Comparison of ENCODE assay signal across 17 cellular contexts in genomic region chr14:50364792-50365191, GRCh38. TPM values are rescaled to one million over a fixed set of nuclear protein-coding genes. Genes with fewer than 3 reads are reported as not detected.
DNase-seq lines count a peak whose midpoint lies in the region; ATAC-seq and TF ChIP-seq lines count a peak whose summit lies in the region.
"Had no signal": no experiment of that assay in that cellular context is flagged by ENCODE, and none has a peak within 500 bp of the region (broad histone marks: within the 10 kb centered on the region; RNA-seq: fewer than 3 reads in every experiment).

No MANE protein-coding gene starts in this region.

- WGBS in transverse colon (ENCODE audit: low coverage in 1 of 2), 2 donors = 36 to 46% methylated on average over 1 of the region's 1 CpG

- no peak for TF ChIP-seq POLR2A in transverse colon (IDR thresholded peaks at IDR 0.05)

- intact Hi-C loops in transverse colon (cut with DNase I; ENCODE audit: low total_unique reads) = no loop called here

- TF ChIP-seq EP300 in transverse colon (IDR thresholded peaks at IDR 0.05; ENCODE audit: low read depth) = no peak

- in situ Hi-C loops in transverse colon (cut with MboI; ENCODE audit: low pct_ligation_motif_present in 1 of 4, low pct_unique_long_range_greater_than_20kb in 1 of 4, low sequenced_read_pairs in 3 of 4) = no loop called here

- no peaks in the 10 kb centered on the region for H3K36me3 ChIP-seq in transverse colon
- H3K36me3 ChIP-seq: HAP-1, MG63, tibial artery had no signal

- peaks cover 3 to 35% (median 29%) of the 10 kb centered on the region in 4 donors for H3K4me1 ChIP-seq in transverse colon
- H3K4me1 ChIP-seq: HAP-1, parathyroid adenoma had no signal

- ATAC-seq in GM19463 (IDR thresholded peaks at IDR 0.05; ENCODE audit: unreplicated experiment) = no peak
- ATAC-seq: left ventricle myocardium superior had no signal

- TF ChIP-seq CTCF in transverse colon (IDR thresholded peaks at IDR 0.05) = peak in 4 of 5 experiments; percentile 19 to 60 (median 42)
- no peak for TF ChIP-seq CTCF in GM20000 (IDR thresholded peaks at IDR 0.05; ENCODE audit: extremely low read depth, missing control alignments)

- DNase-seq in HT-29 (ENCODE audit: low spot score) (peak; percentile 53), SW480 (ENCODE audit: low spot score) (peak; percentile 65), kidney tubule cell (ENCODE audit: low spot score) (peak; percentile 80), transverse colon (peak; percentile 41), GM20000 (ENCODE audit: low spot score) (no peak), caudate nucleus (lab: John Stamatoyannopoulos, UW) (no peak)
- DNase-seq: activated CD4-positive, CD25-positive, alpha-beta regulatory T cell; C1 segment of cervical spinal cord; foreskin fibroblast; left ventricle myocardium superior; NCI-H1694; SHP77 treated with DMSO at 0.1 percent for 48 hours; tibial artery had no signal

- no peaks in the 10 kb centered on the region for H3K27me3 ChIP-seq in transverse colon
- H3K27me3 ChIP-seq: MG63, tibial artery had no signal

- no peak overlapping the region for H3K4me3 ChIP-seq in transverse colon
- H3K4me3 ChIP-seq: HAP-1, MG63, tibial artery had no signal

- no peaks in the 10 kb centered on the region for H3K9me3 ChIP-seq in transverse colon
- H3K9me3 ChIP-seq: HAP-1, tibial artery had no signal

- H3K27ac ChIP-seq in transverse colon (peak overlapping the region; percentile 58 to 75 (median 68)), caudate nucleus (ENCODE audit: low read depth, low read length) (no peak overlapping the region)
- H3K27ac ChIP-seq: parathyroid adenoma had no signal

RNA-seq across cellular contexts. Expression of gene CDKL1, which starts 31.9 kb away (rescaled TPM):
- total RNA-seq in HT-29 (2014; rRNA removed; shearing (Covaris generic)) = 5.5 and 12.9 TPM in 2 replicates
- total RNA-seq in transverse colon = 10 to 100 TPM; 15.3 to 36.8 (median 28.2) TPM

RNA-seq across cellular contexts. Expression of gene DMAC2L, which starts 52.7 kb away (rescaled TPM):
- total RNA-seq in HT-29 (2014; rRNA removed; shearing (Covaris generic)) = 4.1 and 6.1 TPM in 2 replicates
- 10 to 100 TPM in 2 of 4 donors, 1 to 10 TPM in 2; 3.0 to 18.9 (median 9.2) TPM for total RNA-seq in transverse colon

RNA-seq across cellular contexts. Expression of gene L2HGDH, which starts 52.8 kb away (rescaled TPM):
- 13.2 and 17.1 TPM in 2 replicates for total RNA-seq in HT-29 (2014; rRNA removed; shearing (Covaris generic))
- total RNA-seq in transverse colon = 10 to 100 TPM in 1 of 4 donors, 1 to 10 TPM in 2, under 1 TPM in 1; 0.80 to 73.3 (median 8.3) TPM

Comparison
In these comparisons a context has a peak if more than half of its experiments do, and no peak if none do; other contexts are left out.
1. DNase-seq: peak in HT-29 (single experiment), SW480 (single experiment), kidney tubule cell (single experiment) and transverse colon (single experiment); none in GM20000 (single experiment) and caudate nucleus (0 of 61).